ENCODE assay signal across 21 cellular contexts in genomic region chr16:87686697-87687570, GRCh38.
DNase-seq lines count a peak whose midpoint lies in the region; ATAC-seq and TF ChIP-seq lines count a peak whose summit lies in the region.
"Had no signal": no experiment of that assay in that cellular context is flagged by ENCODE, and none has a peak within 500 bp of the region (broad histone marks: within the 10 kb centered on the region; RNA-seq: fewer than 3 reads in every experiment).

No MANE protein-coding gene starts in this region.

- H3K4me3 ChIP-seq in DND-41 (ENCODE audit: low read depth in 1 of 2, low read length in 2 of 2): no peak overlapping the region
- H3K4me3 ChIP-seq: cardiac muscle cell, esophagus squamous epithelium, skin epidermis had no signal

- TF ChIP-seq POLR2A in erythroblast (IDR thresholded peaks at IDR 0.05; ENCODE audit: low read length): no peak

- no peaks in the 10 kb centered on the region for H3K36me3 ChIP-seq in DND-41 (ENCODE audit: insufficient read depth, low read length)
- H3K36me3 ChIP-seq: cardiac muscle cell, esophagus squamous epithelium had no signal

- DNase-seq in AG08396 (ENCODE audit: low spot score) (peak; percentile 57), DND-41 (peak; percentile 36), RPMI7951 (ENCODE audit: low read depth) (peak; percentile 45), hepatic stellate cell (ENCODE audit: low spot score) (peak; percentile 64), DMS53 treated with DMSO at 0.1 percent for 48 hours (lab: John Stamatoyannopoulos, UW; ENCODE audit: unreplicated experiment) (no peak), erythroblast (lab: John Stamatoyannopoulos, UW) (no peak), H4 (ENCODE audit: low spot score) (no peak)
- DNase-seq: activated CD4-positive, alpha-beta T cell treated with anti-CD3 and anti-CD28 coated beads, Interleukin-2, amount 10 ng/mL, durations not matched to agents 24 days and 14 days; activated effector memory CD4-positive, alpha-beta T cell treated with anti-CD3 and anti-CD28 coated beads, Interleukin-2, amount 50 U/mL, for 16 hours; effector CD8-positive, alpha-beta T cell; esophagus squamous epithelium; NCI-H1436; NCI-H2171; NCI-H774; PC-3; stimulated activated naive CD4-positive, alpha-beta T cell had no signal

- no peaks in the 10 kb centered on the region for H3K4me1 ChIP-seq in DND-41 (ENCODE audit: insufficient read depth, low read length)
- H3K4me1 ChIP-seq: esophagus squamous epithelium had no signal

- no peak overlapping the region for H3K9ac ChIP-seq in DND-41 (ENCODE audit: low read depth, low read length)

- no peak for TF ChIP-seq CTCF in DND-41 (IDR thresholded peaks at IDR 0.05; ENCODE audit: borderline replicate concordance, extremely low read depth, low read length, poor library complexity, severe bottlenecking)

- H3K27me3 ChIP-seq in DND-41 (ENCODE audit: insufficient read depth, low read length, poor library complexity): no peaks in the 10 kb centered on the region
- H3K27me3 ChIP-seq: cardiac muscle cell had no signal

- peak; percentile 56 for ATAC-seq in DND-41 (ENCODE audit: insufficient read depth, low read depth)
- no peak for ATAC-seq in HG02759 (IDR thresholded peaks at IDR 0.05; ENCODE audit: unreplicated experiment)
- ATAC-seq: HCT116; natural killer cell treated with Interleukin-12 subunit alpha and Interleukin-12 subunit beta and Interleukin-15 and Interleukin-18, amount 100 ng/mL, for 72 hours; PC-3 had no signal

- H4K20me1 ChIP-seq in DND-41 (ENCODE audit: insufficient read depth, low read length): no peaks in the 10 kb centered on the region; the same call in none of the 2 replicates

- no peak overlapping the region for H3K4me2 ChIP-seq in DND-41 (ENCODE audit: insufficient read depth, low read length)

- no peaks in the 10 kb centered on the region for H3K9me3 ChIP-seq in DND-41 (ENCODE audit: insufficient read depth, low read length, severe bottlenecking)
- H3K9me3 ChIP-seq: esophagus squamous epithelium had no signal

- H3K27ac ChIP-seq in DND-41 (ENCODE audit: low read length): no peak overlapping the region
- H3K27ac ChIP-seq: cardiac muscle cell, esophagus squamous epithelium, skin epidermis had no signal

- no peak overlapping the region for H2AFZ ChIP-seq in DND-41 (ENCODE audit: low read depth, low read length)

- no peaks in the 10 kb centered on the region for H3K79me2 ChIP-seq in DND-41 (ENCODE audit: insufficient read depth, low read length)

Comparison
In these comparisons a context has a peak if more than half of its experiments do, and no peak if none do; other contexts are left out.
1. DNase-seq: peak in AG08396 (single experiment), DND-41 (single experiment), RPMI7951 (single experiment) and hepatic stellate cell (single experiment); none in DMS53 treated with DMSO at 0.1 percent for 48 hours (single experiment), erythroblast (0 of 2) and H4 (single experiment).